ENCODE assay signal across 1 cellular context in genomic region chr13:114126789-114127472, GRCh38.
TF ChIP-seq lines count a peak whose summit lies in the region.

No MANE protein-coding gene starts in this region.

TF ChIP-seq in H1, 55 proteins besides CTCF, POLR2A, EP300 and RAD21:
- no peak for TF ChIP-seq CEBPB (IDR thresholded peaks at IDR 0.05; ENCODE audit: low read depth, low read length)
- no peak for TF ChIP-seq CHD1 (IDR thresholded peaks at IDR 0.05; ENCODE audit: low read depth, low read length)
- TF ChIP-seq ATF3 (IDR thresholded peaks at IDR 0.05; ENCODE audit: insufficient read depth, low read depth, low read length): no peak
